2 cellular contexts compared by ENCODE assay signal in the genomic region with DNA sequence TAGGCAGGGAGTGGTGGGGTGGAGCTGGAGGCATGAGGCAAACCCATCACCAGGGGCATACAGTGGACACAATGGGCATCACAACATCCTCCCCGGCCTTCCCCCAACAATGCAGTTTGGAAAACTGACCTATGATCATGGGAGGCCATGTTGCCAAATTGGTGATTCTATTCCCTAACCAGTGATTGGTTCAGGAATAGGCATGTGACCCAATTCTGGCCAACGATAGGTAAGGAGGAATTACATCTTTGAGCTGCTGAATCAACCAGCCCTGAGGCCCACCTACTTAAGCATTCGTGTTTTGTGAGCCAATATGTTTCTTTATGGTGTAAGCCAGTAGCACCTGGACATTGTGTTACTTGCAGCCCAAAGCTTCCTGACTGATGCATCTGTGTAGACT.
TF ChIP-seq lines count a peak whose summit lies in the region.

No MANE protein-coding gene starts in this region.

TF ChIP-seq in A549, 52 proteins besides CTCF, POLR2A, EP300 and RAD21:
- no peak for TF ChIP-seq EHMT2 (IDR thresholded peaks at IDR 0.05; ENCODE audit: low read depth)
- no peak for TF ChIP-seq BHLHE40 (IDR thresholded peaks at IDR 0.05; ENCODE audit: low read depth, low read length)
- TF ChIP-seq, protein P1, sequence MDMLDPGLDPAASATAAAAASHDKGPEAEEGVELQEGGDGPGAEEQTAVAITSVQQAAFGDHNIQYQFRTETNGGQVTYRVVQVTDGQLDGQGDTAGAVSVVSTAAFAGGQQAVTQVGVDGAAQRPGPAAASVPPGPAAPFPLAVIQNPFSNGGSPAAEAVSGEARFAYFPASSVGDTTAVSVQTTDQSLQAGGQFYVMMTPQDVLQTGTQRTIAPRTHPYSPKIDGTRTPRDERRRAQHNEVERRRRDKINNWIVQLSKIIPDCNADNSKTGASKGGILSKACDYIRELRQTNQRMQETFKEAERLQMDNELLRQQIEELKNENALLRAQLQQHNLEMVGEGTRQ (IDR thresholded peaks at IDR 0.05) = peak; percentile 62
TF ChIP-seq in A549: peak in this region for 1.

TF ChIP-seq in WTC11, 78 proteins besides CTCF, POLR2A, EP300 and RAD21:
- TF ChIP-seq, protein P1 (CRISPR knock-in tag; IDR thresholded peaks at IDR 0.05) = peak; percentile 58
- TF ChIP-seq, protein P2, sequence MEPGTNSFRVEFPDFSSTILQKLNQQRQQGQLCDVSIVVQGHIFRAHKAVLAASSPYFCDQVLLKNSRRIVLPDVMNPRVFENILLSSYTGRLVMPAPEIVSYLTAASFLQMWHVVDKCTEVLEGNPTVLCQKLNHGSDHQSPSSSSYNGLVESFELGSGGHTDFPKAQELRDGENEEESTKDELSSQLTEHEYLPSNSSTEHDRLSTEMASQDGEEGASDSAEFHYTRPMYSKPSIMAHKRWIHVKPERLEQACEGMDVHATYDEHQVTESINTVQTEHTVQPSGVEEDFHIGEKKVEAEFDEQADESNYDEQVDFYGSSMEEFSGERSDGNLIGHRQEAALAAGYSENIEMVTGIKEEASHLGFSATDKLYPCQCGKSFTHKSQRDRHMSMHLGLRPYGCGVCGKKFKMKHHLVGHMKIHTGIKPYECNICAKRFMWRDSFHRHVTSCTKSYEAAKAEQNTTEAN (CRISPR knock-in tag; IDR thresholded peaks at IDR 0.05) = no peak
- TF ChIP-seq, protein P3, sequence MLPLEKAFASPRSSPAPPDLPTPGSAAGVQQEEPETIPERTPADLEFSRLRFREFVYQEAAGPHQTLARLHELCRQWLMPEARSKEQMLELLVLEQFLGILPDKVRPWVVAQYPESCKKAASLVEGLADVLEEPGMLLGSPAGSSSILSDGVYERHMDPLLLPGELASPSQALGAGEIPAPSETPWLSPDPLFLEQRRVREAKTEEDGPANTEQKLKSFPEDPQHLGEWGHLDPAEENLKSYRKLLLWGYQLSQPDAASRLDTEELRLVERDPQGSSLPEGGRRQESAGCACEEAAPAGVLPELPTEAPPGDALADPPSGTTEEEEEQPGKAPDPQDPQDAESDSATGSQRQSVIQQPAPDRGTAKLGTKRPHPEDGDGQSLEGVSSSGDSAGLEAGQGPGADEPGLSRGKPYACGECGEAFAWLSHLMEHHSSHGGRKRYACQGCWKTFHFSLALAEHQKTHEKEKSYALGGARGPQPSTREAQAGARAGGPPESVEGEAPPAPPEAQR (CRISPR knock-in tag; IDR thresholded peaks at IDR 0.05) = no peak
- peak; percentile 41; the same call in 1 of the 2 replicates for TF ChIP-seq NFYB (CRISPR knock-in tag; conservative IDR thresholded peaks at IDR 0.05; ENCODE audit: low read depth)
TF ChIP-seq in WTC11: peak in this region for 2.
